In genomic region chr1:36486436-36487335, GRCh38 we compare ENCODE assay signal across 9 cellular contexts. TPM values are rescaled to one million over a fixed set of nuclear protein-coding genes. Genes with fewer than 3 reads are reported as not detected.
DNase-seq lines count a peak whose midpoint lies in the region; ATAC-seq, FAIRE-seq and TF ChIP-seq lines count a peak whose summit lies in the region.
"Had no signal": no experiment of that assay in that cellular context is flagged by ENCODE, and none has a peak within 500 bp of the region (broad histone marks: within the 10 kb centered on the region; RNA-seq: fewer than 3 reads in every experiment).

No MANE protein-coding gene starts in this region.

- H3K4me1 ChIP-seq in H1 (replicated peaks in 1 of 4; ENCODE audit: control insufficient read depth in 3 of 4, insufficient read depth in 4 of 4, low read length in 3 of 4), result peaks cover 0 to 2% (median 0%) of the 10 kb centered on the region in 4 experiments; a peak in 3 of 7 replicates
- H3K4me1 ChIP-seq in prostate gland (replicated peaks), result no peaks in the 10 kb centered on the region

- no peak overlapping the region for H2AFZ ChIP-seq in H1 (ENCODE audit: low read length)

- DNase-seq in DMS53 (lab: John Stamatoyannopoulos, UW) (peak; percentile 96), NOMO-1 treated with DMSO at 0.1 percent for 48 hours (lab: John Stamatoyannopoulos, UW; ENCODE audit: unreplicated experiment) (peak; percentile 98), H1 (ENCODE audit: low read depth in 1 of 2, low spot score in 2 of 2) (no peak), NCI-H187 treated with DMSO at 0.1 percent for 48 hours (lab: John Stamatoyannopoulos, UW) (no peak), prostate gland (ENCODE audit: low spot score) (no peak)
- DNase-seq in natural killer cell treated with Interleukin-12 subunit alpha and Interleukin-12 subunit beta and Interleukin-15 and Interleukin-18, amount 100 ng/mL, for 72 hours (ENCODE audit: low spot score), result no peak

- H3K9me3 Mint-ChIP-seq in natural killer cell treated with Interleukin-12 subunit alpha and Interleukin-12 subunit beta and Interleukin-15 and Interleukin-18, amount 100 ng/mL, for 72 hours, result no peaks in the 10 kb centered on the region

- no peak overlapping the region for H4K91ac ChIP-seq in H1 (replicated peaks; ENCODE audit: insufficient read length, low read length)

- intact Hi-C loops in prostate gland (cut with DNase I), result no loop called here

- H3K23me2 ChIP-seq in H1 (ENCODE audit: low read depth, low read length), result no peaks in the 10 kb centered on the region

- H2BK5ac ChIP-seq in H1 (ENCODE audit: low read depth, low read length), result no peak overlapping the region

- H2BK12ac ChIP-seq in H1 (ENCODE audit: low read depth, low read length), result no peak overlapping the region

- H3K4me2 ChIP-seq in H1 (ENCODE audit: insufficient read depth in 1 of 2, low read depth in 2 of 2, low read length in 2 of 2), result no peak overlapping the region

- POLR2A ChIA-PET in H1 (lab: Charles Lee; ENCODE audit: partially characterized antibody), result interaction anchor here (1.4 to 1.8 kb wide), 3 partner anchors 11 to 23 kb away, joined by 3 to 10 read pairs (median 7); partner anchors contain the start of gene MRPS15

- peak overlapping the region in 1 of 2 donors; percentile 60 for H3K27ac Mint-ChIP-seq in natural killer cell treated with Interleukin-12 subunit alpha and Interleukin-12 subunit beta and Interleukin-15 and Interleukin-18, amount 100 ng/mL, for 72 hours

- FAIRE-seq in H1 (lab: Jason Lieb, UNC), result no peak

- H3K14ac ChIP-seq in H1 (ENCODE audit: insufficient read length), result no peak overlapping the region

- no peaks in the 10 kb centered on the region for H3K9me3 ChIP-seq in H1 (ENCODE audit: insufficient read depth in 2 of 2, low read depth in 1 of 2, low read length in 1 of 2)
- H3K9me3 ChIP-seq in prostate gland, result no peaks in the 10 kb centered on the region

- no peak for TF ChIP-seq RAD21 in H1 (IDR thresholded peaks at IDR 0.05 in 1 of 2, conservative IDR thresholded peaks at IDR 0.05 in 1 of 2; ENCODE audit: low read depth in 2 of 2, low read length in 2 of 2)

- H3K4me3 ChIP-seq in H1 (ENCODE audit: extremely low read depth in 1 of 4, insufficient read depth in 2 of 4, low read depth in 3 of 4, low read length in 4 of 4), result no peak overlapping the region
- no peak overlapping the region for H3K4me3 ChIP-seq in prostate gland

- no peak overlapping the region for H2BK120ac ChIP-seq in H1 (replicated peaks; ENCODE audit: low read depth, low read length)

- no peak overlapping the region; the same call in 1 of the 2 replicates for H4K8ac ChIP-seq in H1 (ENCODE audit: extremely low read depth, insufficient read depth, low read length)

- 87% methylated on average over 16 of the region's 17 CpGs; no CpG with 5 or more reads in 1 of the 2 experiments for WGBS in H1 (ENCODE audit: extremely low coverage in 1 of 2, insufficient coverage in 1 of 2, insufficient read length in 1 of 2, insufficient replicate concordance in 2 of 2, low coverage in 1 of 2, low lambda C conversion rate in 2 of 2, missing lambda C conversion rate in 1 of 2), 2 experiments
- 52% methylated on average over 17 of the region's 17 CpGs for WGBS in prostate gland

- peaks cover 6 to 7% of the 10 kb centered on the region in 2 donors for H3K4me1 Mint-ChIP-seq in natural killer cell treated with Interleukin-12 subunit alpha and Interleukin-12 subunit beta and Interleukin-15 and Interleukin-18, amount 100 ng/mL, for 72 hours (ENCODE audit: low read depth in 2 of 2)

- CTCF ChIA-PET in H1 (lab: Charles Lee; ENCODE audit: partially characterized antibody), result interaction anchor here (0.5 to 2.3 kb wide), 7 partner anchors 8 to 387 kb away, joined by 3 to 15 read pairs (median 3); no protein-coding TSS in a partner anchor

- no peaks in the 10 kb centered on the region for H3K79me1 ChIP-seq in H1 (ENCODE audit: low read depth, low read length)

- H3K36me3 ChIP-seq in H1 (ENCODE audit: control insufficient read depth in 2 of 4, insufficient read depth in 4 of 4, low read length in 3 of 4) (no peaks in the 10 kb centered on the region), prostate gland (no peaks in the 10 kb centered on the region)

- H3K79me2 ChIP-seq in H1 (ENCODE audit: control insufficient read depth in 1 of 2, insufficient read depth in 2 of 2, low read length in 2 of 2), result no peaks in the 10 kb centered on the region

- no peak for TF ChIP-seq EP300 in H1 (IDR thresholded peaks at IDR 0.05; ENCODE audit: borderline replicate concordance in 1 of 2, low read depth in 2 of 2, low read length in 2 of 2)

- H4K20me1 ChIP-seq in H1 (replicated peaks in 1 of 2; ENCODE audit: control insufficient read depth in 1 of 2, insufficient read depth in 2 of 2, low read length in 2 of 2), result no peaks in the 10 kb centered on the region

- TF ChIP-seq CTCF in H1 (IDR thresholded peaks at IDR 0.05; ENCODE audit: control extremely low read depth in 1 of 3, insufficient read depth in 1 of 3, low read depth in 1 of 3, low read length in 3 of 3), result no peak
- no peak for TF ChIP-seq CTCF in prostate gland (IDR thresholded peaks at IDR 0.05)

- H4K5ac ChIP-seq in H1 (ENCODE audit: insufficient read length, low read depth, low read length), result no peak overlapping the region

- H3K56ac ChIP-seq in H1 (replicated peaks; ENCODE audit: insufficient read length, low read depth, low read length), result no peak overlapping the region

- H3K27me3 ChIP-seq in H1 (replicated peaks in 1 of 4; ENCODE audit: control insufficient read depth in 3 of 4, extremely low read depth in 1 of 4, insufficient read depth in 3 of 4, low read length in 3 of 4) (no peaks in the 10 kb centered on the region), prostate gland (replicated peaks; ENCODE audit: insufficient read depth) (no peaks in the 10 kb centered on the region)

- H2AK5ac ChIP-seq in H1 (ENCODE audit: low read depth, low read length), result no peak overlapping the region

- no peak overlapping the region for H2BK20ac ChIP-seq in H1 (ENCODE audit: low read length)

- H3K4me3 Mint-ChIP-seq in natural killer cell treated with Interleukin-12 subunit alpha and Interleukin-12 subunit beta and Interleukin-15 and Interleukin-18, amount 100 ng/mL, for 72 hours, result no peak overlapping the region

- H3K36me3 Mint-ChIP-seq in natural killer cell treated with Interleukin-12 subunit alpha and Interleukin-12 subunit beta and Interleukin-15 and Interleukin-18, amount 100 ng/mL, for 72 hours, result no peaks in the 10 kb centered on the region

- no peak overlapping the region for H3K4ac ChIP-seq in H1 (replicated peaks; ENCODE audit: insufficient read length, low read depth, low read length)

- no peak overlapping the region for H3K9ac ChIP-seq in H1 (replicated peaks in 1 of 4; ENCODE audit: extremely low read depth in 1 of 4, low read depth in 3 of 4, low read length in 3 of 4)

- TF ChIP-seq POLR2A in H1 (IDR thresholded peaks at IDR 0.05; ENCODE audit: control extremely low read depth in 1 of 2, low read depth in 2 of 2, low read length in 2 of 2) (no peak), prostate gland (IDR thresholded peaks at IDR 0.05) (no peak)

- no peak overlapping the region for H3K18ac ChIP-seq in H1 (ENCODE audit: extremely low read depth, low read length)

- peak; percentile 28 to 51 for ATAC-seq in natural killer cell treated with Interleukin-12 subunit alpha and Interleukin-12 subunit beta and Interleukin-15 and Interleukin-18, amount 100 ng/mL, for 72 hours
- ATAC-seq in HG03439 (IDR thresholded peaks at IDR 0.05; ENCODE audit: unreplicated experiment), result no peak
- no peak for ATAC-seq in GM21526 (IDR thresholded peaks at IDR 0.05; ENCODE audit: low FRiP score, unreplicated experiment)

- H3K23ac ChIP-seq in H1 (ENCODE audit: insufficient read length), result no peak overlapping the region

- H3K27me3 Mint-ChIP-seq in natural killer cell treated with Interleukin-12 subunit alpha and Interleukin-12 subunit beta and Interleukin-15 and Interleukin-18, amount 100 ng/mL, for 72 hours, result peaks cover 19 to 26% of the 10 kb centered on the region in 2 donors

- no peak overlapping the region for H2BK15ac ChIP-seq in H1 (ENCODE audit: low read length)

- H3K27ac ChIP-seq in H1 (ENCODE audit: low read depth, low read length), result no peak overlapping the region
- H3K27ac ChIP-seq in prostate gland, result no peak overlapping the region

RNA-seq across cellular contexts. Expression of gene CSF3R, which starts 4.0 kb away (rescaled TPM):
- not detected in 2 replicates for total RNA-seq in H1 (2021; fragmentation: NEBNext Ultra II Directional; extraction: Animal tissue kit (Norgen Biotek cat#: 25700))
- polyA plus RNA-seq in H1 (2011; rRNA removed), result not detected in 2 replicates
- not detected for polyA plus RNA-seq in H1 (2011; cell fraction: cytosol; rRNA removed)
- polyA plus RNA-seq in H1 (2011; cell fraction: nucleus; rRNA removed), result 0.04 TPM
- polyA plus RNA-seq in H1 (2012, experiment 1 of 2), result 0.12 TPM in 1 of 4 replicates, not detected in the others
- polyA plus RNA-seq in H1 (2012, experiment 2 of 2), result not detected
- polyA plus RNA-seq in H1 (2013, experiment 1 of 2), result not detected
- not detected for polyA plus RNA-seq in H1 (2013, experiment 2 of 2)
- polyA minus RNA-seq in H1 (2011; rRNA and poly(A)+ RNA removed), result not detected in 2 replicates
- not detected for polyA minus RNA-seq in H1 (2011; cell fraction: cytosol; rRNA and poly(A)+ RNA removed)
- polyA minus RNA-seq in H1 (2011; cell fraction: nucleus; rRNA and poly(A)+ RNA removed), result not detected
- under 1 TPM; 0.64 to 0.78 TPM for total RNA-seq in natural killer cell treated with Interleukin-12 subunit alpha and Interleukin-12 subunit beta and Interleukin-15 and Interleukin-18, amount 100 ng/mL, for 72 hours
- total RNA-seq in prostate gland, result 10 to 100 TPM in 1 of 2 donors, 1 to 10 TPM in 1; 3.9 to 17.0 TPM
- polyA plus RNA-seq: fibroblast of lung had no signal

RNA-seq across cellular contexts. Expression of gene MRPS15, which starts 22.5 kb away (rescaled TPM):
- 129 and 130 TPM in 2 replicates for total RNA-seq in H1 (2021; fragmentation: NEBNext Ultra II Directional; extraction: Animal tissue kit (Norgen Biotek cat#: 25700))
- polyA plus RNA-seq in H1 (2011; rRNA removed), result 53.0 and 53.6 TPM in 2 replicates
- polyA plus RNA-seq in H1 (2011; cell fraction: cytosol; rRNA removed), result 93.7 TPM
- 52.9 TPM for polyA plus RNA-seq in H1 (2011; cell fraction: nucleus; rRNA removed)
- 97.0 to 108 TPM (median 100 TPM) in 4 replicates for polyA plus RNA-seq in H1 (2012, experiment 1 of 2)
- 119 TPM for polyA plus RNA-seq in H1 (2012, experiment 2 of 2)
- 161 TPM for polyA plus RNA-seq in H1 (2013, experiment 1 of 2)
- polyA plus RNA-seq in H1 (2013, experiment 2 of 2), result 167 TPM
- polyA minus RNA-seq in H1 (2011; rRNA and poly(A)+ RNA removed), result 24.3 and 24.6 TPM in 2 replicates
- 27.2 TPM for polyA minus RNA-seq in H1 (2011; cell fraction: cytosol; rRNA and poly(A)+ RNA removed)
- 26.8 TPM for polyA minus RNA-seq in H1 (2011; cell fraction: nucleus; rRNA and poly(A)+ RNA removed)
- total RNA-seq in natural killer cell treated with Interleukin-12 subunit alpha and Interleukin-12 subunit beta and Interleukin-15 and Interleukin-18, amount 100 ng/mL, for 72 hours, result 100 to 1,000 TPM in 1 of 2 donors, 10 to 100 TPM in 1; 78.8 to 109 TPM
- total RNA-seq in prostate gland, result 10 to 100 TPM; 53.3 to 66.0 TPM

RNA-seq across cellular contexts. Expression of gene OSCP1, which starts 36.4 kb away (rescaled TPM):
- 1.4 and 1.8 TPM in 2 replicates for total RNA-seq in H1 (2021; fragmentation: NEBNext Ultra II Directional; extraction: Animal tissue kit (Norgen Biotek cat#: 25700))
- polyA plus RNA-seq in H1 (2011; rRNA removed), result 3.2 and 3.3 TPM in 2 replicates
- polyA plus RNA-seq in H1 (2011; cell fraction: cytosol; rRNA removed), result 2.4 TPM
- polyA plus RNA-seq in H1 (2011; cell fraction: nucleus; rRNA removed), result 1.9 TPM
- polyA plus RNA-seq in H1 (2012, experiment 1 of 2), result 2.8 to 4.8 TPM (median 4.1 TPM) in 4 replicates
- polyA plus RNA-seq in H1 (2012, experiment 2 of 2), result 3.5 TPM
- 2.0 TPM for polyA plus RNA-seq in H1 (2013, experiment 1 of 2)
- 2.2 TPM for polyA plus RNA-seq in H1 (2013, experiment 2 of 2)
- polyA minus RNA-seq in H1 (2011; rRNA and poly(A)+ RNA removed), result 1.7 and 4.6 TPM in 2 replicates
- 0.81 TPM for polyA minus RNA-seq in H1 (2011; cell fraction: cytosol; rRNA and poly(A)+ RNA removed)
- 4.4 TPM for polyA minus RNA-seq in H1 (2011; cell fraction: nucleus; rRNA and poly(A)+ RNA removed)
- total RNA-seq in natural killer cell treated with Interleukin-12 subunit alpha and Interleukin-12 subunit beta and Interleukin-15 and Interleukin-18, amount 100 ng/mL, for 72 hours, result 1 to 10 TPM in 1 of 2 donors, under 1 TPM in 1; 0.59 to 1.2 TPM
- total RNA-seq in prostate gland, result 10 to 100 TPM; 16.7 to 25.6 TPM

Comparison
In these comparisons a context has a peak if more than half of its experiments do, and no peak if none do; other contexts are left out.
1. DNase-seq: peak in DMS53 (single experiment) and NOMO-1 treated with DMSO at 0.1 percent for 48 hours (single experiment); none in H1 (0 of 2), natural killer cell treated with Interleukin-12 subunit alpha and Interleukin-12 subunit beta and Interleukin-15 and Interleukin-18, amount 100 ng/mL, for 72 hours (single experiment), NCI-H187 treated with DMSO at 0.1 percent for 48 hours (single experiment) and prostate gland (single experiment).
2. ATAC-seq: peak in natural killer cell treated with Interleukin-12 subunit alpha and Interleukin-12 subunit beta and Interleukin-15 and Interleukin-18, amount 100 ng/mL, for 72 hours (2 of 2); none in HG03439 (single experiment) and GM21526 (single experiment).